25 cellular contexts compared by ENCODE assay signal in the genomic region with DNA sequence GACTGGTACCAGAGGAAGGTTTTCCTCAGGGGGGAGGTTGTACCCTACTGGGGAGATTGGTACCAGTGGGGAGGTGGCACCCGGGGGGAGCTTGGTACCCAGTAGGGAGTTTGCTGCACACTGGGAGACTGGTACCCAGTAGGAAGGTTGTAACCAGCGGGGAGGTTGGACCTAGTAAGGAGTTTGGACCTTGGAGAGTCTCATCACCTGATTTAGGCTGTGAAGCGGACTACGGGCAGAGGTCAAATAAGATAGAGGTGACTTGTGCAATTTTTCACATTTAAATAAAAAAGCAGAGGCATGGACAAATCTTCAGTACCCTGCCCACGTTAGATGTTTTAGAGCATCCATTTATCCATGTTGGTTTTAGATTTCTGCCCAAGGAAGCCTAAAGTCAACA. TPM values are rescaled to one million over a fixed set of nuclear protein-coding genes. Genes with fewer than 3 reads are reported as not detected.
DNase-seq lines count a peak whose midpoint lies in the region; ATAC-seq and TF ChIP-seq lines count a peak whose summit lies in the region.
"Had no signal": no experiment of that assay in that cellular context is flagged by ENCODE, and none has a peak within 500 bp of the region (broad histone marks: within the 10 kb centered on the region; RNA-seq: fewer than 3 reads in every experiment).

No MANE protein-coding gene starts in this region.

- TF ChIP-seq CTCF in MCF 10A (IDR thresholded peaks at IDR 0.05; ENCODE audit: unreplicated experiment) (no peak), breast epithelium (IDR thresholded peaks at IDR 0.05) (no peak), chondrocyte (IDR thresholded peaks at IDR 0.05) (no peak), right lobe of liver (IDR thresholded peaks at IDR 0.05) (no peak), osteocyte (IDR thresholded peaks at IDR 0.05) (no peak)

- H3K27me3 ChIP-seq in breast epithelium, result no peaks in the 10 kb centered on the region
- H3K27me3 ChIP-seq in right lobe of liver, result no peaks in the 10 kb centered on the region
- H3K27me3 ChIP-seq: BLaER1, MG63 had no signal

- peak overlapping the region; percentile 72 for H3K27ac Mint-ChIP-seq in MCF 10A (ENCODE audit: low read depth, unreplicated experiment)
- H3K27ac Mint-ChIP-seq in chondrocyte (ENCODE audit: unreplicated experiment), result peak overlapping the region; percentile 33
- H3K27ac Mint-ChIP-seq in osteocyte (ENCODE audit: unreplicated experiment), result peak overlapping the region; percentile 71
- H3K27ac Mint-ChIP-seq: CD4-positive, CD25-positive, alpha-beta regulatory T cell; GM23338; H9 had no signal

- H3K27me3 Mint-ChIP-seq in MCF 10A (ENCODE audit: insufficient read depth, unreplicated experiment), result no peaks in the 10 kb centered on the region
- H3K27me3 Mint-ChIP-seq in chondrocyte (ENCODE audit: low read depth), result no peaks in the 10 kb centered on the region
- H3K27me3 Mint-ChIP-seq in osteocyte (ENCODE audit: unreplicated experiment), result no peaks in the 10 kb centered on the region
- H3K27me3 Mint-ChIP-seq: CD4-positive, CD25-positive, alpha-beta regulatory T cell had no signal

- ATAC-seq in right lobe of liver, result peak; percentile 73 to 82 (median 78)
- ATAC-seq in GM19397 (IDR thresholded peaks at IDR 0.05; ENCODE audit: unreplicated experiment), result no peak
- ATAC-seq in GM19455 (IDR thresholded peaks at IDR 0.05; ENCODE audit: unreplicated experiment), result no peak
- ATAC-seq: GM23338 had no signal

- TF ChIP-seq POLR2A in breast epithelium (IDR thresholded peaks at IDR 0.05) (no peak), right lobe of liver (IDR thresholded peaks at IDR 0.05) (no peak)

- DNase-seq in MCF 10A (ENCODE audit: unreplicated experiment) (peak; percentile 0), breast epithelium (ENCODE audit: low spot score in 2 of 2) (no peak), chondrocyte (ENCODE audit: low spot score) (no peak), right lobe of liver (peak in 1 of 3 donors; percentile 60), osteocyte (ENCODE audit: extremely low spot score, unreplicated experiment) (peak; percentile 49), substantia nigra (lab: John Stamatoyannopoulos, UW) (no peak)
- DNase-seq: 8988T; ACHN; CD4-positive, CD25-positive, alpha-beta regulatory T cell; DMS153; H9; KBM-7; NCI-H1694; NCI-H2029 treated with DMSO at 0.1 percent for 48 hours; NCI-H446 treated with DMSO at 0.1 percent for 48 hours; NCI-H526; NCI-H82; NK-92 treated with Interleukin-12 subunit alpha and Interleukin-12 subunit beta, amount 100 ng/mL, for 24 hours; Right ventricle myocardium superior; RPMI8226 had no signal

- POLR2A ChIA-PET in MCF 10A (lab: Yijun Ruan, JAX), result interaction anchor here (0.6 to 1.0 kb wide), 4 partner anchors 34 to 91 kb away, joined by 3 read pairs; no protein-coding TSS in a partner anchor

- H3K4me1 Mint-ChIP-seq in MCF 10A (ENCODE audit: insufficient read depth, unreplicated experiment) (peaks cover 38% of the 10 kb centered on the region), chondrocyte (ENCODE audit: low read depth) (peaks cover 68% of the 10 kb centered on the region), osteocyte (ENCODE audit: unreplicated experiment) (peaks cover 66% of the 10 kb centered on the region)

- intact Hi-C loops in MCF 10A (cut with micrococcal nuclease) (no loop called here), breast epithelium (cut with DNase I; ENCODE audit: low total_unique reads) (no loop called here), right lobe of liver (cut with DNase I) (no loop called here)

- CTCF ChIA-PET in MCF 10A (lab: Yijun Ruan, JAX), result no interaction called here

- WGBS in right lobe of liver (ENCODE audit: insufficient coverage, low coverage, low lambda C conversion rate, missing lambda C conversion rate), result 25% methylated on average over 4 of the region's 5 CpGs

- H3K9me3 ChIP-seq in breast epithelium (no peaks in the 10 kb centered on the region), right lobe of liver (no peaks in the 10 kb centered on the region)
- H3K9me3 ChIP-seq: BLaER1, MG63 had no signal

- H3K9me3 Mint-ChIP-seq in MCF 10A (ENCODE audit: unreplicated experiment) (no peaks in the 10 kb centered on the region), chondrocyte (ENCODE audit: low read depth) (peaks cover 3% of the 10 kb centered on the region), osteocyte (ENCODE audit: unreplicated experiment) (peaks cover 4% of the 10 kb centered on the region)
- H3K9me3 Mint-ChIP-seq: GM23338, H9 had no signal

- H3K27ac ChIP-seq in breast epithelium (no peak overlapping the region), right lobe of liver (no peak overlapping the region), substantia nigra (ENCODE audit: low read depth, low read length, poor library complexity, severe bottlenecking) (no peak overlapping the region)
- H3K27ac ChIP-seq: BLaER1 had no signal

- no TSS peak for BruUV-seq in MCF 10A (replicated peaks; lab: Mats Ljungman, UMichigan)

- H3K4me3 Mint-ChIP-seq in MCF 10A (ENCODE audit: unreplicated experiment) (no peak overlapping the region), chondrocyte (ENCODE audit: unreplicated experiment) (no peak overlapping the region), osteocyte (ENCODE audit: unreplicated experiment) (no peak overlapping the region)
- H3K4me3 Mint-ChIP-seq: CD4-positive, CD25-positive, alpha-beta regulatory T cell; GM23338; H9 had no signal

- H3K4me3 ChIP-seq in breast epithelium (no peak overlapping the region), right lobe of liver (no peak overlapping the region)
- H3K4me3 ChIP-seq: BLaER1, GM23338, MG63 had no signal

- H3K4me1 ChIP-seq in breast epithelium, result no peaks in the 10 kb centered on the region
- H3K4me1 ChIP-seq in right lobe of liver, result peaks cover 0 to 17% (median 3%) of the 10 kb centered on the region in 4 donors
- H3K4me1 ChIP-seq: BLaER1 had no signal

- no peaks in the 10 kb centered on the region for H3K36me3 ChIP-seq in breast epithelium
- H3K36me3 ChIP-seq in right lobe of liver, result no peaks in the 10 kb centered on the region
- H3K36me3 ChIP-seq: BLaER1, MG63 had no signal

- H3K36me3 Mint-ChIP-seq in MCF 10A (ENCODE audit: insufficient read depth, unreplicated experiment) (peaks cover 5% of the 10 kb centered on the region), chondrocyte (ENCODE audit: low read depth) (peaks cover 2% of the 10 kb centered on the region), osteocyte (ENCODE audit: unreplicated experiment) (peaks cover 4% of the 10 kb centered on the region)

RNA-seq across cellular contexts. Expression of a gene that starts 36.4 kb away (rescaled TPM):
- total RNA-seq in MCF 10A (2022), result 86.0 and 90.7 TPM in 2 replicates
- total RNA-seq in breast epithelium, result 10 to 100 TPM; 22.3 to 40.6 (median 26.5) TPM
- total RNA-seq in chondrocyte, result 102 to 106 TPM (median 104 TPM) in 3 replicates
- 10 to 100 TPM; 16.0 to 30.0 (median 24.5) TPM for total RNA-seq in right lobe of liver
- 114 and 124 TPM in 2 replicates for total RNA-seq in osteocyte

RNA-seq across cellular contexts. Expression of a gene that starts 36.4 kb away (rescaled TPM):
- total RNA-seq in MCF 10A (2022) (8.1 and 8.5 TPM in 2 replicates), breast epithelium (10 to 100 TPM; 17.0 to 54.9 (median 38.6) TPM), chondrocyte (47.6 to 92.7 TPM (median 48.0 TPM) in 3 replicates), right lobe of liver (10 to 100 TPM in 3 of 6 experiments, 1 to 10 TPM in 3; 8.0 to 12.7 (median 10.1) TPM), osteocyte (63.9 and 68.2 TPM in 2 replicates)

Comparison
In these comparisons a context has a peak if more than half of its experiments do, and no peak if none do; other contexts are left out.
1. DNase-seq: peak in MCF 10A (single experiment) and osteocyte (single experiment); none in breast epithelium (0 of 2), chondrocyte (single experiment) and substantia nigra (0 of 49).
2. ATAC-seq: peak in right lobe of liver (4 of 4); none in GM19397 (single experiment) and GM19455 (single experiment).
3. Peak in every context shown above with its lines, with median percentiles within 50 percentile points of each other: H3K27ac Mint-ChIP-seq.